In the genomic region with DNA sequence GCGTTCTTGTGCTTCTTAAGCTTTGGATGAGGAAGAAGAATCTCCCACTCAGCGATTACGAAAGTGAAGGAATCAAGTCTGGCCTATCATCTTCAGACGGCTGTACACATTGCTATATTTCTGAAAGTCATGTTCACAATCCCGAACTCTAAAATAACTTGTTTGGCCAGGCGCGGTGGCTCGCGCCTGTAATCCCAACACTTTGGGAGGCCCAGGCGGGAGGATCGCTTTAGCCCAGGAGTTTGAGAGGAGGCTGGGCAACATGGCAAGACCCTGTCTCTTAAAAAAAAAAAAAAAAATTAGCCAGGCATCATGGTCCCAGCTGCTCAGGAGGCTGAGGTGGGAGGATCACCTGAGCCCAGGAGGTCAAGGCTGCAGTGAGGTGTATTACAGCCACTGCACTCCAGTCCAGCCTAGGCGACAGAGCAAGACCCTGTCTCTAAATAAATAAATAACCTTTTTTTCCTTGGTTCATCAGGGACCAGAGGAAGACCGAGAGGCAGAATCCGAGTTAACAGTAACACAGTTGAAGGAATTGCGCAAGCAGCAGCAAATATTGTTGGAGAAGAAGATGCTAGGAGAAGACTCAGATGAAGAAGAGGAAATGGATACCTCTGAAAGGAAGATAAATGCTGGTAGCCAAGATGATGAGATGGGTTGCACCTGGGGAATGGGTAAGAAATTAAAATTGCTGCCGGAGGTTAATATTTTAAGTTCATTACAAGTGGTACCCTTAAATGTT, we compare ENCODE assay signal across 8 cellular contexts. TPM values are rescaled to one million over a fixed set of nuclear protein-coding genes. Genes with fewer than 3 reads are reported as not detected.
DNase-seq lines count a peak whose midpoint lies in the region; ATAC-seq lines count a peak whose summit lies in the region.

No MANE protein-coding gene starts in this region.

- no peaks in the 10 kb centered on the region for H3K9me3 Mint-ChIP-seq in activated CD4-positive, alpha-beta memory T cell treated with anti-CD3 and anti-CD28 coated beads, Interleukin-2, amount 10 ng/mL, durations not matched to agents 7 days and 5 days
- H3K9me3 Mint-ChIP-seq in stimulated activated naive B cell treated with anti-CD40 and anti-IgM and Interleukin-4, amounts not matched to agents 10 μg/mL and 1 μg/mL and 100 μg/mL, for 72 hours = no peaks in the 10 kb centered on the region

- DNase-seq in SIG-M5 treated with dmso at 0.1 percent for 504 hours (lab: John Stamatoyannopoulos, UW; ENCODE audit: unreplicated experiment) (peak; percentile 58), SIG-M5 (lab: John Stamatoyannopoulos, UW) (no peak)
- DNase-seq in activated CD4-positive, alpha-beta memory T cell treated with anti-CD3 and anti-CD28 coated beads, Interleukin-2, amount 10 ng/mL, durations not matched to agents 7 days and 5 days = no peak
- no peak for DNase-seq in stimulated activated naive B cell treated with anti-CD40 and anti-IgM and Interleukin-4, amounts not matched to agents 10 μg/mL and 1 μg/mL and 100 μg/mL, for 72 hours

- H3K36me3 ChIP-seq in iPS-15b (ENCODE audit: control insufficient read depth, insufficient read depth, low read length) = peaks cover 12% of the 10 kb centered on the region

- H3K4me3 Mint-ChIP-seq in activated CD4-positive, alpha-beta memory T cell treated with anti-CD3 and anti-CD28 coated beads, Interleukin-2, amount 10 ng/mL, durations not matched to agents 7 days and 5 days = peak overlapping the region; percentile 99
- H3K4me3 Mint-ChIP-seq in stimulated activated naive B cell treated with anti-CD40 and anti-IgM and Interleukin-4, amounts not matched to agents 10 μg/mL and 1 μg/mL and 100 μg/mL, for 72 hours = peak overlapping the region; percentile 99 to 100

- CTCF ChIA-PET in activated CD4-positive, alpha-beta memory T cell treated with anti-CD3 and anti-CD28 coated beads, Interleukin-2, amount 10 ng/mL, durations not matched to agents 7 days and 5 days (lab: Charles Lee) = interaction anchor here (1.3 to 4.1 kb wide), 2 partner anchors 18 to 26 kb away, joined by 3 to 36 read pairs; no protein-coding TSS in a partner anchor

- peak overlapping the region; percentile 85 for H3K4me3 ChIP-seq in iPS-15b (ENCODE audit: low read depth, low read length)

- H3K4me1 ChIP-seq in iPS-15b (ENCODE audit: control insufficient read depth, insufficient read depth, low read length) = peaks cover 3% of the 10 kb centered on the region

- POLR2A ChIA-PET in activated CD4-positive, alpha-beta memory T cell treated with anti-CD3 and anti-CD28 coated beads, Interleukin-2, amount 10 ng/mL, durations not matched to agents 7 days and 5 days (lab: Charles Lee) = interaction anchor here (1.0 to 2.5 kb wide), 11 partner anchors 10 to 453 kb away, joined by 3 to 21 read pairs (median 4); partner anchors contain the start of genes ATRAID, CCDC121, EIF2B4 and GPN1

- H3K4me1 Mint-ChIP-seq in activated CD4-positive, alpha-beta memory T cell treated with anti-CD3 and anti-CD28 coated beads, Interleukin-2, amount 10 ng/mL, durations not matched to agents 7 days and 5 days = peaks cover 52% of the 10 kb centered on the region
- H3K4me1 Mint-ChIP-seq in stimulated activated naive B cell treated with anti-CD40 and anti-IgM and Interleukin-4, amounts not matched to agents 10 μg/mL and 1 μg/mL and 100 μg/mL, for 72 hours = peaks cover 16 to 44% of the 10 kb centered on the region in 2 donors

- H3K36me3 Mint-ChIP-seq in activated CD4-positive, alpha-beta memory T cell treated with anti-CD3 and anti-CD28 coated beads, Interleukin-2, amount 10 ng/mL, durations not matched to agents 7 days and 5 days (ENCODE audit: low read depth) = peaks cover 55% of the 10 kb centered on the region
- H3K36me3 Mint-ChIP-seq in stimulated activated naive B cell treated with anti-CD40 and anti-IgM and Interleukin-4, amounts not matched to agents 10 μg/mL and 1 μg/mL and 100 μg/mL, for 72 hours = peaks cover 28% of the 10 kb centered on the region in 2 donors

- no peak for ATAC-seq in stimulated activated naive B cell treated with anti-CD40 and anti-IgM and Interleukin-4, amounts not matched to agents 10 μg/mL and 1 μg/mL and 100 μg/mL, for 72 hours (replicated peaks)
- ATAC-seq in GM19452 (IDR thresholded peaks at IDR 0.05; ENCODE audit: unreplicated experiment) (no peak), GM21515 (IDR thresholded peaks at IDR 0.05; ENCODE audit: unreplicated experiment) (no peak), HG02970 (IDR thresholded peaks at IDR 0.05; ENCODE audit: low FRiP score, unreplicated experiment) (no peak)

- H3K9ac ChIP-seq in iPS-15b (ENCODE audit: low read depth, low read length) = no peak overlapping the region

- H3K9me3 ChIP-seq in iPS-15b (ENCODE audit: control insufficient read depth, insufficient read depth, low read length) = no peaks in the 10 kb centered on the region

- no peaks in the 10 kb centered on the region for H3K27me3 ChIP-seq in iPS-15b (ENCODE audit: control insufficient read depth, insufficient read depth, low read length)

- H3K27me3 Mint-ChIP-seq in activated CD4-positive, alpha-beta memory T cell treated with anti-CD3 and anti-CD28 coated beads, Interleukin-2, amount 10 ng/mL, durations not matched to agents 7 days and 5 days = no peaks in the 10 kb centered on the region
- H3K27me3 Mint-ChIP-seq in stimulated activated naive B cell treated with anti-CD40 and anti-IgM and Interleukin-4, amounts not matched to agents 10 μg/mL and 1 μg/mL and 100 μg/mL, for 72 hours = no peaks in the 10 kb centered on the region

- peak overlapping the region; percentile 100 for H3K27ac Mint-ChIP-seq in activated CD4-positive, alpha-beta memory T cell treated with anti-CD3 and anti-CD28 coated beads, Interleukin-2, amount 10 ng/mL, durations not matched to agents 7 days and 5 days
- peak overlapping the region; percentile 47 for H3K27ac Mint-ChIP-seq in stimulated activated naive B cell treated with anti-CD40 and anti-IgM and Interleukin-4, amounts not matched to agents 10 μg/mL and 1 μg/mL and 100 μg/mL, for 72 hours

RNA-seq across cellular contexts. Expression of gene SLC4A1AP, which starts 1.1 kb away (rescaled TPM):
- total RNA-seq in activated CD4-positive, alpha-beta memory T cell treated with anti-CD3 and anti-CD28 coated beads, Interleukin-2, amount 10 ng/mL, durations not matched to agents 7 days and 5 days = 10 to 100 TPM; 27.3 to 27.9 TPM

RNA-seq across cellular contexts. Expression of gene SUPT7L, which starts 1.4 kb away (rescaled TPM):
- 10 to 100 TPM; 36.5 to 37.2 TPM for total RNA-seq in activated CD4-positive, alpha-beta memory T cell treated with anti-CD3 and anti-CD28 coated beads, Interleukin-2, amount 10 ng/mL, durations not matched to agents 7 days and 5 days

RNA-seq across cellular contexts. Expression of gene GPN1, which starts 35.9 kb away (rescaled TPM):
- total RNA-seq in activated CD4-positive, alpha-beta memory T cell treated with anti-CD3 and anti-CD28 coated beads, Interleukin-2, amount 10 ng/mL, durations not matched to agents 7 days and 5 days = 10 to 100 TPM; 45.0 to 45.8 TPM

RNA-seq across cellular contexts. Expression of gene CCDC121, which starts 36.0 kb away (rescaled TPM):
- total RNA-seq in activated CD4-positive, alpha-beta memory T cell treated with anti-CD3 and anti-CD28 coated beads, Interleukin-2, amount 10 ng/mL, durations not matched to agents 7 days and 5 days = under 1 TPM; 0.78 to 0.90 TPM
